12 cellular contexts compared by ENCODE assay signal in the genomic region with DNA sequence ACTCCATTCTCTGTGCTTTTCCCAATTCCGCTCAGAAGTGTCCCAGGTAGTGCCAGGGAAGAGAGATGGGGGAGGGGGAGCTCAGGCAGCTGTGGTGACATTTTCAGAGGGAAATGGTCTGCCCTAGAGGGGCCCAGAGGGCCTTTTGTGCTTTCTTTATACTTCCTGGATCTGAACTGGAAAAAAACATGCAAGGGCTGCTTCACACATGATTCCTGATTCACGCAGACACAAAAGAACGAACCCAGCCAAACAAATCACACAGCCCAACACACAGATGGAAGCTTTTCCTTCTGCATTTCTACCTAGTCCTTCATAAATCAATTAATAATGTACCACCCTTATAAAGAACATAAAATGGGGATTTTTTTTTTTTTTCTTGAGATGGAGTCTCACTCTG. TPM values are rescaled to one million over a fixed set of nuclear protein-coding genes. Genes with fewer than 3 reads are reported as not detected.
"Had no signal": no experiment of that assay in that cellular context is flagged by ENCODE, and none has a peak within 500 bp of the region (broad histone marks: within the 10 kb centered on the region; RNA-seq: fewer than 3 reads in every experiment).

No MANE protein-coding gene starts in this region.

- DNase-seq: activated CD4-positive, CD25-positive, alpha-beta regulatory T cell treated with anti-CD3 and anti-CD28 coated beads, Interleukin-2, amount 50 U/mL, for 72 hours; activated effector memory CD4-positive, alpha-beta T cell treated with Interleukin-2 at 50 U/mL for 16 hours; activated T-cell treated with anti-CD3 and anti-CD28 coated beads for 4 hours; kidney; small intestine; T-helper 9 cell; transverse colon had no signal

- H3K27ac ChIP-seq: ascending aorta, neutrophil, right atrium auricular region, transverse colon had no signal

- H3K4me1 ChIP-seq: ascending aorta had no signal

- H3K9me3 ChIP-seq: ascending aorta, neutrophil, right atrium auricular region, transverse colon had no signal

- ATAC-seq: stimulated activated memory B cell treated with anti-CD40 and anti-IgM and Interleukin-4, amounts not matched to agents 10 μg/mL and 1 μg/mL and 100 μg/mL, for 72 hours had no signal

- H3K4me3 Mint-ChIP-seq: mesothelial cell of epicardium; stimulated activated memory B cell treated with anti-CD40 and anti-IgM and Interleukin-4, amounts not matched to agents 10 μg/mL and 1 μg/mL and 100 μg/mL, for 72 hours had no signal

- H3K27me3 Mint-ChIP-seq: stimulated activated memory B cell treated with anti-CD40 and anti-IgM and Interleukin-4, amounts not matched to agents 10 μg/mL and 1 μg/mL and 100 μg/mL, for 72 hours had no signal

- H3K9me3 Mint-ChIP-seq: mesothelial cell of epicardium had no signal

- H3K4me3 ChIP-seq: ascending aorta, right atrium auricular region, transverse colon had no signal

- H3K27me3 ChIP-seq: ascending aorta, neutrophil, right atrium auricular region, transverse colon had no signal

- H3K4me1 Mint-ChIP-seq: mesothelial cell of epicardium had no signal

- H3K27ac Mint-ChIP-seq: mesothelial cell of epicardium; stimulated activated memory B cell treated with anti-CD40 and anti-IgM and Interleukin-4, amounts not matched to agents 10 μg/mL and 1 μg/mL and 100 μg/mL, for 72 hours had no signal

RNA-seq across cellular contexts. Expression of a gene that starts 26.5 kb away (rescaled TPM):
- total RNA-seq: ascending aorta had no signal
